Comparison of ENCODE assay signal across 21 cellular contexts in the genomic region with DNA sequence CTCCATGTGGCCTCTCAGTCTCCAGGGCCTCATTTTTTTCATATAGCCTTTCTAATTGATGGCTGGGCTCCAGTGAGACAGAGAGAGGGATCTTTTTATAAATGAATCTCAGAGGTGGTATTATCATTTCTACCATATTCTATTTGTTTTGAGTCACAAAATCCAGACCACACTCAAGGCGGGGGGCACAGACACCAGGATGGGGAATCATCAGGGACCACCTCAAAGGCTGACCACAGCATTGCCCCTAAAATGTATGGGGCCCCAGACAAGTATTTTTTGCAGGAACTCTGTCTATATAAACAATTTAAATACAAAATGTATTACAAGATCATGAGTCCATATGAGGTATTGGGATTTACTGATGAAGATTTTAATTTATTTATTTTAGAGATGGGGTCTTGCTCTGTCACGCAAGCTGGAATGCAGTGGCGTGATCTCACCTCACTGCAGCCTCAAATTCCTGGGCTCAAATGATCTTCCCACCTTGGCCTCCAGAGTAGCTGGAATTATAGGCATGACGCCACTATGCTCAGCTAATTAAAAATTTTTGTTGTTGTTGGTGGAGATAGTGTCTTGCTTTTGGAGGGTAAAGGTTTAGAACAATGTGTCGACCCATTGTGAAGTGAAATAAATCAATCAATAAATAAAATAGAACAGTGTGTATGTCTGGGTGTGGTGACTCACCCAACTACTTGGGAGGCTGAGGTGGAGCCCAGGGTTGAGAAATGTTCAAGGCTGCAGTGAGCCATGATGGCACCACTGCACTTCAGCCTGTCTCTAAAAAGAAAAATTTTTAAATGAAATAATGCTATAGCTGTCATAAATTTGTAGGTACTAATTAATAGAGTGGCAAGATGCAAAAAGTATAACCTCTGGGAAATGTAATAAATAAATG. TPM values are rescaled to one million over a fixed set of nuclear protein-coding genes. Genes with fewer than 3 reads are reported as not detected.
DNase-seq lines count a peak whose midpoint lies in the region; ATAC-seq, FAIRE-seq and TF ChIP-seq lines count a peak whose summit lies in the region.
"Had no signal": no experiment of that assay in that cellular context is flagged by ENCODE, and none has a peak within 500 bp of the region (broad histone marks: within the 10 kb centered on the region; RNA-seq: fewer than 3 reads in every experiment).

No MANE protein-coding gene starts in this region.

- no peak overlapping the region for H2AK5ac ChIP-seq in trophoblast cell (ENCODE audit: low read length)

- in situ Hi-C loops in GM23248 (cut with MboI) = no loop called here

- H2AFZ ChIP-seq in GM23248 (no peak overlapping the region), trophoblast cell (ENCODE audit: insufficient read depth, low read length, poor library complexity) (no peak overlapping the region)

- no peak overlapping the region for H3K14ac ChIP-seq in trophoblast cell (ENCODE audit: low read length)

- no peaks in the 10 kb centered on the region; the same call in 1 of the 2 replicates for H3F3A ChIP-seq in GM23248 (ENCODE audit: insufficient read depth)

- no peaks in the 10 kb centered on the region for H3K36me3 ChIP-seq in GM23248 (ENCODE audit: low read depth)
- no peaks in the 10 kb centered on the region for H3K36me3 ChIP-seq in bronchial epithelial cell (ENCODE audit: control insufficient read depth, insufficient read depth, low read length)
- no peaks in the 10 kb centered on the region for H3K36me3 ChIP-seq in right lobe of liver
- H3K36me3 ChIP-seq in trophoblast cell (ENCODE audit: control insufficient read depth in 1 of 2, insufficient read depth in 2 of 2, low read length in 2 of 2) = no peaks in the 10 kb centered on the region

- H3K27me3 ChIP-seq in GM23248 (replicated peaks; ENCODE audit: insufficient read depth) (no peaks in the 10 kb centered on the region), bronchial epithelial cell (ENCODE audit: control insufficient read depth, insufficient read depth, low read length) (no peaks in the 10 kb centered on the region), right lobe of liver (no peaks in the 10 kb centered on the region), trophoblast cell (ENCODE audit: insufficient read depth, low read length) (no peaks in the 10 kb centered on the region)

- H3K27ac ChIP-seq in GM23248 = no peak overlapping the region
- H3K27ac ChIP-seq in caudate nucleus (ENCODE audit: low read depth, low read length) = no peak overlapping the region
- H3K27ac ChIP-seq in right lobe of liver = no peak overlapping the region
- no peak overlapping the region for H3K27ac ChIP-seq in trophoblast cell (ENCODE audit: low read depth, low read length)

- no peak overlapping the region for H3K23ac ChIP-seq in trophoblast cell (ENCODE audit: low read length)

- H4K8ac ChIP-seq in trophoblast cell (ENCODE audit: low read depth, low read length) = no peak overlapping the region

- 90 to 92% methylated on average over 5 of the region's 5 CpGs for WGBS in GM23248 (ENCODE audit: low coverage in 1 of 2, low lambda C conversion rate in 2 of 2, missing lambda C conversion rate in 2 of 2), 2 experiments
- 71% methylated on average over 5 of the region's 5 CpGs for WGBS in right lobe of liver (ENCODE audit: insufficient coverage, low coverage, low lambda C conversion rate, missing lambda C conversion rate)
- no CpG with 5 or more reads among the region's 5 CpGs for WGBS in trophoblast cell (ENCODE audit: extremely low coverage, insufficient coverage, insufficient read length)

- no peak for TF ChIP-seq POLR2A in right lobe of liver (IDR thresholded peaks at IDR 0.05)

- no peak for ATAC-seq in right lobe of liver

- no peak overlapping the region for H2BK120ac ChIP-seq in trophoblast cell (ENCODE audit: insufficient read depth, low read length, poor library complexity)

- intact Hi-C loops in right lobe of liver (cut with DNase I) = no loop called here

- H3K4me2 ChIP-seq in GM23248 (ENCODE audit: unreplicated experiment) (no peak overlapping the region), trophoblast cell (ENCODE audit: low read length) (no peak overlapping the region)

- H3K79me2 ChIP-seq in GM23248 (ENCODE audit: insufficient read depth) (no peaks in the 10 kb centered on the region), trophoblast cell (ENCODE audit: control insufficient read depth, insufficient read depth, low read length, poor library complexity) (no peaks in the 10 kb centered on the region)

- H3K9ac ChIP-seq in GM23248 (no peak overlapping the region), trophoblast cell (ENCODE audit: low read length) (no peak overlapping the region)

- H3K4me1 ChIP-seq in GM23248 (ENCODE audit: insufficient read depth) (no peaks in the 10 kb centered on the region), right lobe of liver (no peaks in the 10 kb centered on the region), trophoblast cell (ENCODE audit: control insufficient read depth in 1 of 2, insufficient read depth in 2 of 2, low read length in 2 of 2) (peaks cover 1% of the 10 kb centered on the region in 2 experiments)

- TF ChIP-seq CTCF in bronchial epithelial cell (IDR thresholded peaks at IDR 0.05; ENCODE audit: insufficient read depth, low read length, severe bottlenecking) (no peak), right lobe of liver (IDR thresholded peaks at IDR 0.05) (no peak)

- no peak overlapping the region for H2BK5ac ChIP-seq in trophoblast cell (ENCODE audit: low read depth, low read length, poor library complexity)

- no peaks in the 10 kb centered on the region for H3K9me2 ChIP-seq in GM23248 (ENCODE audit: insufficient read depth)

- H2BK12ac ChIP-seq in trophoblast cell (ENCODE audit: low read length) = no peak overlapping the region

- H3K18ac ChIP-seq in trophoblast cell (ENCODE audit: low read length) = no peak overlapping the region

- H3K4me3 ChIP-seq in GM23248 (no peak overlapping the region), bronchial epithelial cell (ENCODE audit: low read depth, low read length) (no peak overlapping the region), right lobe of liver (no peak overlapping the region), trophoblast cell (ENCODE audit: low read depth, low read length) (no peak overlapping the region)

- no peak overlapping the region for H4K12ac ChIP-seq in trophoblast cell (ENCODE audit: low read depth, low read length)

- peak; percentile 31 for DNase-seq in GM23248
- DNase-seq in MV-4-11 (lab: John Stamatoyannopoulos, UW) = peak; percentile 14
- DNase-seq in bronchial epithelial cell (ENCODE audit: low read depth) = peak; percentile 17
- DNase-seq in renal cortical epithelial cell (ENCODE audit: low read depth) = peak; percentile 10
- no peak for DNase-seq in caudate nucleus (lab: John Stamatoyannopoulos, UW)
- DNase-seq in right lobe of liver = no peak
- DNase-seq in trophoblast cell = no peak
- DNase-seq in NCI-H526 (lab: John Stamatoyannopoulos, UW) = no peak
- DNase-seq: CD4-positive, alpha-beta memory T cell; DMS79; GF-D8; GOT3; KG1; NCI-H1417 treated with DMSO at 0.1 percent for 48 hours; NCI-H1930; NCI-H446 treated with DMSO at 0.1 percent for 48 hours; NCI-H748 treated with DMSO at 0.1 percent for 48 hours; OCI-M1; RPMI8226 had no signal

- H4K91ac ChIP-seq in trophoblast cell (ENCODE audit: low read depth, low read length) = no peak overlapping the region

- no peak overlapping the region for H3K4ac ChIP-seq in trophoblast cell (ENCODE audit: low read depth, low read length)

- no peak for FAIRE-seq in bronchial epithelial cell (lab: Jason Lieb, UNC)
- FAIRE-seq: GM12891, GM18507 had no signal

- H4K20me1 ChIP-seq in GM23248 (ENCODE audit: insufficient read depth) = no peaks in the 10 kb centered on the region

- no peaks in the 10 kb centered on the region for H3K9me3 ChIP-seq in GM23248 (ENCODE audit: low read depth)
- H3K9me3 ChIP-seq in right lobe of liver = no peaks in the 10 kb centered on the region
- H3K9me3 ChIP-seq in trophoblast cell (ENCODE audit: insufficient read depth, low read depth, low read length) = no peaks in the 10 kb centered on the region

- H3K79me1 ChIP-seq in trophoblast cell (ENCODE audit: low read length) = no peaks in the 10 kb centered on the region

RNA-seq across cellular contexts. Expression of a gene that starts 29.4 kb away (rescaled TPM):
- 120 and 149 TPM in 2 replicates for total RNA-seq in GM23248 (2014; rRNA removed; shearing (Covaris generic))
- 89.7 and 92.4 TPM in 2 replicates for polyA plus RNA-seq in GM23248 (2016; fragmentation: Nextera tagmentation; extraction: Ambion mirVana)
- 121 and 164 TPM in 2 replicates for total RNA-seq in bronchial epithelial cell
- 119 and 212 TPM in 2 replicates for total RNA-seq in renal cortical epithelial cell
- total RNA-seq in right lobe of liver = 100 to 1,000 TPM in 2 of 6 experiments, 10 to 100 TPM in 4; 46.5 to 193 (median 80.8) TPM
- 22.0 and 22.6 TPM in 2 replicates for polyA plus RNA-seq in trophoblast cell (2013)

RNA-seq across cellular contexts. Expression of a gene that starts 52.4 kb away (rescaled TPM):
- total RNA-seq in GM23248 (2014; rRNA removed; shearing (Covaris generic)) = 188 and 210 TPM in 2 replicates
- polyA plus RNA-seq in GM23248 (2016; fragmentation: Nextera tagmentation; extraction: Ambion mirVana) = 143 and 150 TPM in 2 replicates
- total RNA-seq in bronchial epithelial cell = 163 and 177 TPM in 2 replicates
- 41.2 and 293 TPM in 2 replicates for total RNA-seq in renal cortical epithelial cell
- total RNA-seq in right lobe of liver = 10 to 100 TPM; 14.7 to 69.0 (median 57.7) TPM
- 159 and 161 TPM in 2 replicates for polyA plus RNA-seq in trophoblast cell (2013)

RNA-seq across cellular contexts. Expression of a gene that starts 56.9 kb away (rescaled TPM):
- total RNA-seq in GM23248 (2014; rRNA removed; shearing (Covaris generic)) = not detected in 2 replicates
- not detected in 2 replicates for polyA plus RNA-seq in GM23248 (2016; fragmentation: Nextera tagmentation; extraction: Ambion mirVana)
- not detected in 2 replicates for total RNA-seq in bronchial epithelial cell
- total RNA-seq in renal cortical epithelial cell = 0.30 TPM in 1 of 2 replicates, not detected in the other
- total RNA-seq in right lobe of liver = 1 to 10 TPM; 2.4 to 7.2 (median 4.8) TPM
- polyA plus RNA-seq in trophoblast cell (2013) = 0.17 and 0.18 TPM in 2 replicates

Comparison
In these comparisons a context has a peak if more than half of its experiments do, and no peak if none do; other contexts are left out.
1. DNase-seq: peak in GM23248 (single experiment), MV-4-11 (single experiment), bronchial epithelial cell (single experiment) and renal cortical epithelial cell (single experiment); none in caudate nucleus (0 of 61), right lobe of liver (0 of 3), trophoblast cell (0 of 2) and NCI-H526 (0 of 2).